ENCODE assay signal across 2 cellular contexts in genomic region chr19:44620667-44621066, GRCh38.
TF ChIP-seq lines count a peak whose summit lies in the region.

No MANE protein-coding gene starts in this region.

TF ChIP-seq in A549, 52 proteins besides CTCF, POLR2A, EP300 and RAD21:
- TF ChIP-seq JUNB (IDR thresholded peaks at IDR 0.05) (no peak), KDM5A (IDR thresholded peaks at IDR 0.05) (no peak), JUN (IDR thresholded peaks at IDR 0.05) (no peak), BHLHE40 (IDR thresholded peaks at IDR 0.05; ENCODE audit: low read depth, low read length) (no peak), HDAC2 (IDR thresholded peaks at IDR 0.05) (no peak), TFCP2L1 (CRISPR knock-in tag; IDR thresholded peaks at IDR 0.05) (no peak), ATOH8 (CRISPR knock-in tag; IDR thresholded peaks at IDR 0.05; ENCODE audit: low read depth) (no peak), KDM1A (IDR thresholded peaks at IDR 0.05; ENCODE audit: low read depth) (no peak), SMC3 (IDR thresholded peaks at IDR 0.05) (no peak), PHF8 (IDR thresholded peaks at IDR 0.05; ENCODE audit: borderline replicate concordance, low read depth) (no peak), ZC3H11A (IDR thresholded peaks at IDR 0.05) (no peak), RARB (CRISPR knock-in tag; IDR thresholded peaks at IDR 0.05) (no peak), ZNF302 (CRISPR knock-in tag; IDR thresholded peaks at IDR 0.05) (no peak)
- TF ChIP-seq, protein P1, sequence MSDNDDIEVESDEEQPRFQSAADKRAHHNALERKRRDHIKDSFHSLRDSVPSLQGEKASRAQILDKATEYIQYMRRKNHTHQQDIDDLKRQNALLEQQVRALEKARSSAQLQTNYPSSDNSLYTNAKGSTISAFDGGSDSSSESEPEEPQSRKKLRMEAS (IDR thresholded peaks at IDR 0.05), result no peak
- TF ChIP-seq, protein P2, sequence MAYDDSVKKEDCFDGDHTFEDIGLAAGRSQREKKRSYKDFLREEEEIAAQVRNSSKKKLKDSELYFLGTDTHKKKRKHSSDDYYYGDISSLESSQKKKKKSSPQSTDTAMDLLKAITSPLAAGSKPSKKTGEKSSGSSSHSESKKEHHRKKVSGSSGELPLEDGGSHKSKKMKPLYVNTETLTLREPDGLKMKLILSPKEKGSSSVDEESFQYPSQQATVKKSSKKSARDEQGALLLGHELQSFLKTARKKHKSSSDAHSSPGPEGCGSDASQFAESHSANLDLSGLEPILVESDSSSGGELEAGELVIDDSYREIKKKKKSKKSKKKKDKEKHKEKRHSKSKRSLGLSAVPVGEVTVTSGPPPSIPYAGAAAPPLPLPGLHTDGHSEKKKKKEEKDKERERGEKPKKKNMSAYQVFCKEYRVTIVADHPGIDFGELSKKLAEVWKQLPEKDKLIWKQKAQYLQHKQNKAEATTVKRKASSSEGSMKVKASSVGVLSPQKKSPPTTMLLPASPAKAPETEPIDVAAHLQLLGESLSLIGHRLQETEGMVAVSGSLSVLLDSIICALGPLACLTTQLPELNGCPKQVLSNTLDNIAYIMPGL (CRISPR knock-in tag; IDR thresholded peaks at IDR 0.05; ENCODE audit: borderline replicate concordance), result no peak

TF ChIP-seq in IMR-90, 13 proteins besides CTCF, POLR2A, EP300 and RAD21:
- TF ChIP-seq RFX5 (IDR thresholded peaks at IDR 0.05; ENCODE audit: low read depth, low read length) (no peak), CHD1 (IDR thresholded peaks at IDR 0.05; ENCODE audit: low read depth, low read length) (no peak), MXI1 (IDR thresholded peaks at IDR 0.05; ENCODE audit: borderline replicate concordance, low read depth, low read length) (no peak), NFE2L2 (IDR thresholded peaks at IDR 0.05; ENCODE audit: low read depth, low read length) (no peak), BHLHE40 (IDR thresholded peaks at IDR 0.05; ENCODE audit: low read depth, low read length) (no peak), USF2 (IDR thresholded peaks at IDR 0.05; ENCODE audit: low read depth, low read length) (no peak), SMC3 (IDR thresholded peaks at IDR 0.05; ENCODE audit: low read depth, low read length) (no peak)
- TF ChIP-seq, protein P3, sequence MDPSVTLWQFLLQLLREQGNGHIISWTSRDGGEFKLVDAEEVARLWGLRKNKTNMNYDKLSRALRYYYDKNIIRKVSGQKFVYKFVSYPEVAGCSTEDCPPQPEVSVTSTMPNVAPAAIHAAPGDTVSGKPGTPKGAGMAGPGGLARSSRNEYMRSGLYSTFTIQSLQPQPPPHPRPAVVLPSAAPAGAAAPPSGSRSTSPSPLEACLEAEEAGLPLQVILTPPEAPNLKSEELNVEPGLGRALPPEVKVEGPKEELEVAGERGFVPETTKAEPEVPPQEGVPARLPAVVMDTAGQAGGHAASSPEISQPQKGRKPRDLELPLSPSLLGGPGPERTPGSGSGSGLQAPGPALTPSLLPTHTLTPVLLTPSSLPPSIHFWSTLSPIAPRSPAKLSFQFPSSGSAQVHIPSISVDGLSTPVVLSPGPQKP (IDR thresholded peaks at IDR 0.05; ENCODE audit: borderline replicate concordance, low read depth, low read length), result no peak
TF ChIP-seq in IMR-90: peak in this region for 0.
